In genomic region chr4:159445671-159446070, GRCh38 we compare ENCODE assay signal across 17 cellular contexts.
"Had no signal": no experiment of that assay in that cellular context is flagged by ENCODE, and none has a peak within 500 bp of the region (broad histone marks: within the 10 kb centered on the region; RNA-seq: fewer than 3 reads in every experiment).

No MANE protein-coding gene starts in this region.

- H3K4me1 ChIP-seq: tibial nerve had no signal

- H3K4me3 ChIP-seq: tibial nerve had no signal

- DNase-seq: activated CD8-positive, alpha-beta memory T cell treated with anti-CD3 and anti-CD28 coated beads, Interleukin-2, amount 10 ng/mL, durations not matched to agents 7 days and 5 days; activated CD8-positive, alpha-beta T cell treated with anti-CD3 and anti-CD28 coated beads, Interleukin-2, amount 10 ng/mL, durations not matched to agents 7 days and 5 days; activated T-cell treated with anti-CD3 and anti-CD28 coated beads, Interleukin-2, amount 50 U/mL, for 48 hours; foreskin fibroblast; kidney glomerular epithelial cell; mammary epithelial cell; retina; stimulated activated CD4-positive, alpha-beta T cell treated with anti-CD3 and anti-CD28 coated beads, Interleukin-15, amount 100 ng/mL, for 24 hours; stimulated activated CD4-positive, alpha-beta T cell treated with anti-CD3 and anti-CD28 coated beads, Interleukin-2, amount 100 ng/mL, for 24 hours; stimulated activated naive CD4-positive, alpha-beta T cell treated with Interleukin-2 at 50 U/mL for 16 hours; T-helper 2 cell had no signal

- H3K4me1 Mint-ChIP-seq: activated CD8-positive, alpha-beta memory T cell treated with anti-CD3 and anti-CD28 coated beads, Interleukin-2, amount 10 ng/mL, durations not matched to agents 7 days and 5 days had no signal

- H3K4me3 Mint-ChIP-seq: activated CD8-positive, alpha-beta memory T cell treated with anti-CD3 and anti-CD28 coated beads, Interleukin-2, amount 10 ng/mL, durations not matched to agents 7 days and 5 days; activated CD8-positive, alpha-beta T cell treated with anti-CD3 and anti-CD28 coated beads, Interleukin-2, amount 10 ng/mL, durations not matched to agents 7 days and 5 days; nephron; WTC11 had no signal

- H3K27ac Mint-ChIP-seq: activated CD8-positive, alpha-beta memory T cell treated with anti-CD3 and anti-CD28 coated beads, Interleukin-2, amount 10 ng/mL, durations not matched to agents 7 days and 5 days; activated CD8-positive, alpha-beta T cell treated with anti-CD3 and anti-CD28 coated beads, Interleukin-2, amount 10 ng/mL, durations not matched to agents 7 days and 5 days; activated naive CD4-positive, alpha-beta T cell treated with anti-CD3 and anti-CD28 coated beads, Interleukin-2, amount 50 U/mL, for 72 hours; activated T-helper 2 cell treated with anti-CD3 and anti-CD28 coated beads, Interferon-gamma antibody, Interleukin-2, Interleukin-4, amounts not matched to agents 10 μg/mL and 5 μg/mL and 100 μg/mL, durations not matched to agents 14 hours and 24 hours and 36 hours; nephron; WTC11 had no signal

- H3K27me3 ChIP-seq: neutrophil, tibial nerve had no signal

- H3K36me3 Mint-ChIP-seq: activated CD8-positive, alpha-beta memory T cell treated with anti-CD3 and anti-CD28 coated beads, Interleukin-2, amount 10 ng/mL, durations not matched to agents 7 days and 5 days; activated naive CD4-positive, alpha-beta T cell treated with anti-CD3 and anti-CD28 coated beads, Interleukin-2, amount 50 U/mL, for 72 hours; WTC11 had no signal

- H3K9me3 ChIP-seq: neutrophil, tibial nerve had no signal

- H3K27ac ChIP-seq: neutrophil, tibial nerve had no signal

- H3K36me3 ChIP-seq: neutrophil, tibial nerve had no signal

- H3K9me3 Mint-ChIP-seq: activated naive CD4-positive, alpha-beta T cell treated with anti-CD3 and anti-CD28 coated beads, Interleukin-2, amount 50 U/mL, for 72 hours; activated T-helper 2 cell treated with anti-CD3 and anti-CD28 coated beads, Interferon-gamma antibody, Interleukin-2, Interleukin-4, amounts not matched to agents 10 μg/mL and 5 μg/mL and 100 μg/mL, durations not matched to agents 14 hours and 24 hours and 36 hours; nephron; WTC11 had no signal
